In the genomic region with DNA sequence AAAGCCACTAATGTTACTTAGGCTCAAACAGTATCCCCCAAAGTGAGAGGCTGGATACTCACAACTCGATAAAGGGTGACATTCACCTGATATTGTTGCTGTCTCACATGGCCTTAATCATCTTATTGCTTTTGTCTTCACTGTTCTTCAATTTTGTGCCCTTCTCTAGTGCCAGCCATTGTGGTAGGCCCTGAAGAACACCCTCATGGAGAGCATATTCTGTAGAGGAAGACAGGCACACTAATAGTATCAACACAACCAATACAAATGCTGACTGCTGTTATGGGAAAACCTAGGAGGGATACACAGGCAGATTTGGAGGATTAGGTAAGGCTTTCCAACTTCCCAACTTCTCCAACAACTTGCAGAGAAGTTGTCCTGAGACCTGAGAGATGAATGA, we compare ENCODE assay signal across 21 cellular contexts. TPM values are rescaled to one million over a fixed set of nuclear protein-coding genes. Genes with fewer than 3 reads are reported as not detected.
A peak's percentile ranks its signal among the peaks of the same experiment; 100 is the strongest.
DNase-seq lines count a peak whose midpoint lies in the region; ATAC-seq and TF ChIP-seq lines count a peak whose summit lies in the region.
"Had no signal": no experiment of that assay in that cellular context is flagged by ENCODE, and none has a peak within 500 bp of the region (broad histone marks: within the 10 kb centered on the region; RNA-seq: fewer than 3 reads in every experiment).

No MANE protein-coding gene starts in this region.

- H3K4me3 Mint-ChIP-seq in activated CD8-positive, alpha-beta memory T cell treated with anti-CD3 and anti-CD28 coated beads, Interleukin-2, amount 10 ng/mL, durations not matched to agents 7 days and 5 days, result no peak overlapping the region
- peak overlapping the region; percentile 21 to 47 (median 33) for H3K4me3 Mint-ChIP-seq in nephron
- no peak overlapping the region for H3K4me3 Mint-ChIP-seq in stimulated activated effector memory CD8-positive, alpha-beta T cell treated with anti-CD3 and anti-CD28 coated beads, Interleukin-12 subunit alpha, Interleukin-12 subunit beta, amount 100 ng/mL, for 72 hours
- H3K4me3 Mint-ChIP-seq: CD14-positive monocyte had no signal

- no peaks in the 10 kb centered on the region for H3K9me3 Mint-ChIP-seq in activated CD8-positive, alpha-beta memory T cell treated with anti-CD3 and anti-CD28 coated beads, Interleukin-2, amount 10 ng/mL, durations not matched to agents 7 days and 5 days (ENCODE audit: low read depth)
- peaks cover 4% of the 10 kb centered on the region for H3K9me3 Mint-ChIP-seq in nephron
- no peaks in the 10 kb centered on the region for H3K9me3 Mint-ChIP-seq in stimulated activated effector memory CD8-positive, alpha-beta T cell treated with anti-CD3 and anti-CD28 coated beads, Interleukin-12 subunit alpha, Interleukin-12 subunit beta, amount 100 ng/mL, for 72 hours
- H3K9me3 Mint-ChIP-seq: CD4-positive, alpha-beta memory T cell had no signal

- H3K36me3 Mint-ChIP-seq in activated CD8-positive, alpha-beta memory T cell treated with anti-CD3 and anti-CD28 coated beads, Interleukin-2, amount 10 ng/mL, durations not matched to agents 7 days and 5 days, result peaks cover 13% of the 10 kb centered on the region
- peaks cover 19% of the 10 kb centered on the region for H3K36me3 Mint-ChIP-seq in nephron (ENCODE audit: low read depth)
- peaks cover 15% of the 10 kb centered on the region for H3K36me3 Mint-ChIP-seq in stimulated activated effector memory CD8-positive, alpha-beta T cell treated with anti-CD3 and anti-CD28 coated beads, Interleukin-12 subunit alpha, Interleukin-12 subunit beta, amount 100 ng/mL, for 72 hours

- no peaks in the 10 kb centered on the region for H3K36me3 ChIP-seq in thyroid gland
- H3K36me3 ChIP-seq: BE2C, HAP-1 had no signal

- TF ChIP-seq POLR2A in erythroblast (IDR thresholded peaks at IDR 0.05; ENCODE audit: low read length) (no peak), thyroid gland (IDR thresholded peaks at IDR 0.05) (no peak)

- no peaks in the 10 kb centered on the region for H3K9me3 ChIP-seq in thyroid gland
- H3K9me3 ChIP-seq: A549; BE2C; BLaER1 treated with 17β-estradiol and CSF1 and Interleukin-3, amounts not matched to agents 10 nM and 100 nM; HAP-1 had no signal

- H3K4me1 Mint-ChIP-seq in activated CD8-positive, alpha-beta memory T cell treated with anti-CD3 and anti-CD28 coated beads, Interleukin-2, amount 10 ng/mL, durations not matched to agents 7 days and 5 days, result peaks cover 12% of the 10 kb centered on the region
- peaks cover 11% of the 10 kb centered on the region for H3K4me1 Mint-ChIP-seq in nephron
- H3K4me1 Mint-ChIP-seq in stimulated activated effector memory CD8-positive, alpha-beta T cell treated with anti-CD3 and anti-CD28 coated beads, Interleukin-12 subunit alpha, Interleukin-12 subunit beta, amount 100 ng/mL, for 72 hours, result peaks cover 10% of the 10 kb centered on the region

- no peak overlapping the region for H3K27ac Mint-ChIP-seq in activated CD8-positive, alpha-beta memory T cell treated with anti-CD3 and anti-CD28 coated beads, Interleukin-2, amount 10 ng/mL, durations not matched to agents 7 days and 5 days
- H3K27ac Mint-ChIP-seq in nephron, result no peak overlapping the region
- H3K27ac Mint-ChIP-seq in stimulated activated effector memory CD8-positive, alpha-beta T cell treated with anti-CD3 and anti-CD28 coated beads, Interleukin-12 subunit alpha, Interleukin-12 subunit beta, amount 100 ng/mL, for 72 hours, result peak overlapping the region; percentile 64

- intact Hi-C loops in thyroid gland (cut with DNase I), result no loop called here

- peak; percentile 2 for DNase-seq in activated CD8-positive, alpha-beta memory T cell treated with anti-CD3 and anti-CD28 coated beads, Interleukin-2, amount 10 ng/mL, durations not matched to agents 7 days and 5 days
- DNase-seq in activated CD8-positive, alpha-beta memory T cell treated with anti-CD3 and anti-CD28 coated beads for 24 hours, result no peak
- DNase-seq in stimulated activated effector memory CD8-positive, alpha-beta T cell treated with anti-CD3 and anti-CD28 coated beads, Interleukin-12 subunit alpha, Interleukin-12 subunit beta, amount 100 ng/mL, for 72 hours (ENCODE audit: low spot score in 2 of 2), result no peak
- no peak for DNase-seq in cortex of kidney (lab: John Stamatoyannopoulos, UW)
- DNase-seq in erythroblast (lab: John Stamatoyannopoulos, UW), result no peak
- no peak for DNase-seq in thyroid gland
- DNase-seq: 8988T; ACHN; AML-193; BE2C; Calu3; CD4-positive, alpha-beta memory T cell; COR-L47; DMS153; DND-41; GOT3 had no signal

- 90 to 96% methylated on average over 1 of the region's 1 CpG for WGBS in thyroid gland, 2 donors

- CTCF ChIA-PET in activated CD8-positive, alpha-beta memory T cell treated with anti-CD3 and anti-CD28 coated beads, Interleukin-2, amount 10 ng/mL, durations not matched to agents 7 days and 5 days (lab: Charles Lee), result no interaction called here

- no peaks in the 10 kb centered on the region for H3K27me3 Mint-ChIP-seq in activated CD8-positive, alpha-beta memory T cell treated with anti-CD3 and anti-CD28 coated beads, Interleukin-2, amount 10 ng/mL, durations not matched to agents 7 days and 5 days
- H3K27me3 Mint-ChIP-seq in nephron (ENCODE audit: low read depth), result no peaks in the 10 kb centered on the region
- H3K27me3 Mint-ChIP-seq: CD4-positive, alpha-beta memory T cell had no signal

- H3K4me3 ChIP-seq in thyroid gland (replicated peaks in 1 of 3), result no peak overlapping the region
- H3K4me3 ChIP-seq: A549; BLaER1 treated with 17β-estradiol and CSF1 and Interleukin-3, amounts not matched to agents 10 nM and 100 nM; HAP-1 had no signal

- H3K27ac ChIP-seq in thyroid gland, result no peak overlapping the region
- H3K27ac ChIP-seq: A549; BLaER1 treated with 17β-estradiol and CSF1 and Interleukin-3, amounts not matched to agents 10 nM and 100 nM had no signal

- TF ChIP-seq CTCF in nephron (IDR thresholded peaks at IDR 0.05; ENCODE audit: unreplicated experiment in 3 of 3), result no peak
- TF ChIP-seq CTCF in thyroid gland (IDR thresholded peaks at IDR 0.05), result no peak

- H3K4me1 ChIP-seq in thyroid gland, result peaks cover 13 to 21% of the 10 kb centered on the region in 2 donors
- H3K4me1 ChIP-seq: BE2C had no signal

- no peak for ATAC-seq in activated CD8-positive, alpha-beta memory T cell treated with anti-CD3 and anti-CD28 coated beads, Interleukin-2, amount 10 ng/mL, durations not matched to agents 7 days and 5 days
- no peak for ATAC-seq in stimulated activated effector memory CD8-positive, alpha-beta T cell treated with anti-CD3 and anti-CD28 coated beads, Interleukin-12 subunit alpha, Interleukin-12 subunit beta, amount 100 ng/mL, for 72 hours
- ATAC-seq: A549 had no signal

- H3K27me3 ChIP-seq in thyroid gland, result no peaks in the 10 kb centered on the region
- H3K27me3 ChIP-seq: BE2C; BLaER1 treated with 17β-estradiol and CSF1 and Interleukin-3, amounts not matched to agents 10 nM and 100 nM had no signal

RNA-seq across cellular contexts. Expression of gene BLM, which starts 4.1 kb away (rescaled TPM):
- 10 to 100 TPM; 83.4 to 92.7 TPM for total RNA-seq in activated CD8-positive, alpha-beta memory T cell treated with anti-CD3 and anti-CD28 coated beads, Interleukin-2, amount 10 ng/mL, durations not matched to agents 7 days and 5 days
- 1 to 10 TPM in 3 of 4 donors, under 1 TPM in 1; 0.67 to 1.3 (median 1.2) TPM for total RNA-seq in thyroid gland

Comparison
In these comparisons a context has a peak if more than half of its experiments do, and no peak if none do; other contexts are left out.
1. H3K4me3 Mint-ChIP-seq: peak in nephron (3 of 3); none in activated CD8-positive, alpha-beta memory T cell treated with anti-CD3 and anti-CD28 coated beads, Interleukin-2, amount 10 ng/mL, durations not matched to agents 7 days and 5 days (single experiment) and stimulated activated effector memory CD8-positive, alpha-beta T cell treated with anti-CD3 and anti-CD28 coated beads, Interleukin-12 subunit alpha, Interleukin-12 subunit beta, amount 100 ng/mL, for 72 hours (single experiment).
2. RNA of gene BLM, which starts 4.1 kb away (total RNA-seq): 83.4 to 92.7 TPM in activated CD8-positive, alpha-beta memory T cell treated with anti-CD3 and anti-CD28 coated beads, Interleukin-2, amount 10 ng/mL, durations not matched to agents 7 days and 5 days; 0.67 to 1.3 TPM in thyroid gland; every median in the first group is over 10 times any median in the second.